17 cellular contexts compared by ENCODE assay signal in genomic region chr4:136458326-136458725, GRCh38.
DNase-seq lines count a peak whose midpoint lies in the region; ATAC-seq lines count a peak whose summit lies in the region.
"Had no signal": no experiment of that assay in that cellular context is flagged by ENCODE, and none has a peak within 500 bp of the region (broad histone marks: within the 10 kb centered on the region; RNA-seq: fewer than 3 reads in every experiment).

No MANE protein-coding gene starts in this region.

- peak overlapping the region in 1 of 2 experiments; percentile 46 for H3K14ac ChIP-seq in mesenchymal stem cell (ENCODE audit: low read length in 2 of 2)

- no peak overlapping the region for H2BK120ac ChIP-seq in mesenchymal stem cell (ENCODE audit: low read depth, low read length)

- no peaks in the 10 kb centered on the region for H3K4me1 ChIP-seq in mesenchymal stem cell (ENCODE audit: control insufficient read depth, insufficient read depth, low read depth, low read length)

- H3K27ac Mint-ChIP-seq in stimulated activated effector memory CD8-positive, alpha-beta T cell treated with anti-CD3 and anti-CD28 coated beads, Interleukin-12 subunit alpha, Interleukin-12 subunit beta, amount 100 ng/mL, for 72 hours: no peak overlapping the region
- H3K27ac Mint-ChIP-seq: CD4-positive, alpha-beta memory T cell; GM23338; H9 had no signal

- no peak for ATAC-seq in left ventricle myocardium superior
- peak; percentile 28 for ATAC-seq in stimulated activated effector memory CD8-positive, alpha-beta T cell treated with anti-CD3 and anti-CD28 coated beads, Interleukin-12 subunit alpha, Interleukin-12 subunit beta, amount 100 ng/mL, for 72 hours
- ATAC-seq in HG03469 (IDR thresholded peaks at IDR 0.05; ENCODE audit: unreplicated experiment): no peak
- no peak for ATAC-seq in GM19452 (IDR thresholded peaks at IDR 0.05; ENCODE audit: unreplicated experiment)
- ATAC-seq: GM23338, HCT116 had no signal

- H3K4me1 Mint-ChIP-seq in stimulated activated effector memory CD8-positive, alpha-beta T cell treated with anti-CD3 and anti-CD28 coated beads, Interleukin-12 subunit alpha, Interleukin-12 subunit beta, amount 100 ng/mL, for 72 hours: no peaks in the 10 kb centered on the region
- H3K4me1 Mint-ChIP-seq: CD4-positive, alpha-beta memory T cell had no signal

- no peak overlapping the region for H3K23ac ChIP-seq in mesenchymal stem cell (ENCODE audit: low read length in 2 of 2)

- H3K4ac ChIP-seq in mesenchymal stem cell (ENCODE audit: low read depth in 1 of 2, low read length in 2 of 2): no peak overlapping the region

- H3K79me1 ChIP-seq in mesenchymal stem cell (replicated peaks; ENCODE audit: low read length, poor library complexity, severe bottlenecking): no peaks in the 10 kb centered on the region

- no peaks in the 10 kb centered on the region for H3K27me3 ChIP-seq in mesenchymal stem cell (ENCODE audit: control insufficient read depth in 1 of 2, insufficient read depth in 1 of 2, low read length in 2 of 2)

- H4K91ac ChIP-seq in mesenchymal stem cell (ENCODE audit: low read length): peak overlapping the region; percentile 61

- H3K36me3 ChIP-seq in mesenchymal stem cell (ENCODE audit: control insufficient read depth in 1 of 2, insufficient read depth in 2 of 2, low read depth in 1 of 2, low read length in 2 of 2): no peaks in the 10 kb centered on the region

- H2BK15ac ChIP-seq in mesenchymal stem cell (ENCODE audit: low read depth, poor library complexity, severe bottlenecking): no peak overlapping the region

- no peak overlapping the region for H3K4me3 Mint-ChIP-seq in stimulated activated effector memory CD8-positive, alpha-beta T cell treated with anti-CD3 and anti-CD28 coated beads, Interleukin-12 subunit alpha, Interleukin-12 subunit beta, amount 100 ng/mL, for 72 hours
- H3K4me3 Mint-ChIP-seq: CD4-positive, alpha-beta memory T cell; GM23338; H9 had no signal

- no peak overlapping the region for H2AFZ ChIP-seq in mesenchymal stem cell (ENCODE audit: low read depth, low read length)
- H2AFZ ChIP-seq: GM23338 had no signal

- H3K4me2 ChIP-seq in mesenchymal stem cell (ENCODE audit: low read length, poor library complexity, severe bottlenecking): no peak overlapping the region
- H3K4me2 ChIP-seq: GM23338 had no signal

- DNase-seq in cardiac septum (ENCODE audit: low spot score) (peak; percentile 61), left ventricle myocardium superior (no peak), mesenchymal stem cell (no peak)
- no peak for DNase-seq in stimulated activated effector memory CD8-positive, alpha-beta T cell treated with anti-CD3 and anti-CD28 coated beads, Interleukin-12 subunit alpha, Interleukin-12 subunit beta, amount 100 ng/mL, for 72 hours (ENCODE audit: low spot score in 2 of 2)
- no peak for DNase-seq in activated effector memory CD4-positive, alpha-beta T cell treated with anti-CD3 and anti-CD28 coated beads, Interleukin-2, amount 50 U/mL, for 16 hours
- DNase-seq: C1 segment of cervical spinal cord; Calu3; CD4-positive, alpha-beta memory T cell; COR-L47; DMS53; DMS79 treated with DMSO at 0.1 percent for 48 hours; GF-D8; H9 had no signal

- H4K8ac ChIP-seq in mesenchymal stem cell (ENCODE audit: low read length): no peak overlapping the region

- no peaks in the 10 kb centered on the region for H3K36me3 Mint-ChIP-seq in stimulated activated effector memory CD8-positive, alpha-beta T cell treated with anti-CD3 and anti-CD28 coated beads, Interleukin-12 subunit alpha, Interleukin-12 subunit beta, amount 100 ng/mL, for 72 hours
- H3K36me3 Mint-ChIP-seq: CD4-positive, alpha-beta memory T cell had no signal

- H2BK5ac ChIP-seq in mesenchymal stem cell (ENCODE audit: low read depth, low read length, poor library complexity, severe bottlenecking): no peak overlapping the region

- no peak overlapping the region for H2BK12ac ChIP-seq in mesenchymal stem cell (ENCODE audit: low read length in 2 of 2)

- H3K9me3 Mint-ChIP-seq in stimulated activated effector memory CD8-positive, alpha-beta T cell treated with anti-CD3 and anti-CD28 coated beads, Interleukin-12 subunit alpha, Interleukin-12 subunit beta, amount 100 ng/mL, for 72 hours: peaks cover 13% of the 10 kb centered on the region

- H3K18ac ChIP-seq in mesenchymal stem cell (ENCODE audit: low read depth in 1 of 2, low read length in 2 of 2): no peak overlapping the region

- no peak overlapping the region for H3K27ac ChIP-seq in mesenchymal stem cell (ENCODE audit: low read length, poor library complexity, severe bottlenecking)

- H3K9ac ChIP-seq in mesenchymal stem cell (ENCODE audit: low read length): no peak overlapping the region

- H3K4me3 ChIP-seq in mesenchymal stem cell (ENCODE audit: insufficient read depth in 1 of 2, low read depth in 1 of 2, low read length in 2 of 2): no peak overlapping the region
- H3K4me3 ChIP-seq: GM23338 had no signal

- peaks cover 7% of the 10 kb centered on the region for H3K9me3 ChIP-seq in mesenchymal stem cell (ENCODE audit: control insufficient read depth, low read length)

- intact Hi-C loops in cardiac septum (cut with DNase I) (no loop called here), left ventricle myocardium superior (cut with micrococcal nuclease) (no loop called here)

- 91% methylated on average over 4 of the region's 4 CpGs for WGBS in mesenchymal stem cell

- H2AK5ac ChIP-seq in mesenchymal stem cell (ENCODE audit: low read length, severe bottlenecking): no peak overlapping the region
